In genomic region chr13:100088282-100088647, GRCh38 we compare ENCODE assay signal across 8 cellular contexts. TPM values are rescaled to one million over a fixed set of nuclear protein-coding genes. Genes with fewer than 3 reads are reported as not detected.
A peak's percentile ranks its signal among the peaks of the same experiment; 100 is the strongest.
DNase-seq lines count a peak whose midpoint lies in the region; ATAC-seq, FAIRE-seq and TF ChIP-seq lines count a peak whose summit lies in the region.

No MANE protein-coding gene starts in this region.

- peaks cover 4% of the 10 kb centered on the region for H3K36me3 Mint-ChIP-seq in T-helper 1 cell treated with Interleukin-12 subunit alpha and Interleukin-12 subunit beta and Interleukin-4 antibody, amounts not matched to agents 30 μg/mL and 1 μg/mL, for 36 hours (ENCODE audit: low read depth)

- intact Hi-C loops in kidney (cut with DNase I), result no loop called here

- no peaks in the 10 kb centered on the region for H3K9me3 Mint-ChIP-seq in T-helper 1 cell treated with Interleukin-12 subunit alpha and Interleukin-12 subunit beta and Interleukin-4 antibody, amounts not matched to agents 30 μg/mL and 1 μg/mL, for 36 hours

- H3K4me3 Mint-ChIP-seq in T-helper 1 cell treated with Interleukin-12 subunit alpha and Interleukin-12 subunit beta and Interleukin-4 antibody, amounts not matched to agents 30 μg/mL and 1 μg/mL, for 36 hours, result peak overlapping the region; percentile 93

- DNase-seq in T-helper 1 cell, result no peak
- no peak for DNase-seq in adipocyte (ENCODE audit: low read depth)
- no peak for DNase-seq in kidney
- no peak for DNase-seq in activated effector memory CD4-positive, alpha-beta T cell treated with Interleukin-2 at 50 U/mL for 16 hours
- no peak for DNase-seq in DMS53 (lab: John Stamatoyannopoulos, UW)

- H3K4me1 ChIP-seq in adipocyte (ENCODE audit: control insufficient read depth, insufficient read depth, low read length) (peaks cover 28% of the 10 kb centered on the region), kidney (ENCODE audit: control insufficient read depth in 1 of 2, insufficient read depth in 1 of 2, low read depth in 1 of 2, low read length in 2 of 2) (peaks cover 4 to 12% of the 10 kb centered on the region in 2 donors), subcutaneous abdominal adipose tissue (ENCODE audit: control insufficient read depth in 5 of 5, insufficient read depth in 5 of 5, low read length in 5 of 5) (peaks cover 5 to 33% (median 28%) of the 10 kb centered on the region in 5 donors)

- TF ChIP-seq CTCF in kidney (IDR thresholded peaks at IDR 0.05; ENCODE audit: borderline replicate concordance, extremely low read depth, insufficient read depth), result no peak

- H3K27ac ChIP-seq in kidney (ENCODE audit: low read depth in 2 of 2, low read length in 2 of 2) (peak overlapping the region; percentile 89 to 95), subcutaneous abdominal adipose tissue (ENCODE audit: low read depth, low read length) (peak overlapping the region; percentile 76)

- no peak for FAIRE-seq in kidney (lab: Jason Lieb, UNC)

- peak overlapping the region; percentile 92 for H3K9ac ChIP-seq in adipocyte (ENCODE audit: low read length)
- peak overlapping the region; percentile 1 to 63 for H3K9ac ChIP-seq in kidney (ENCODE audit: low read length in 2 of 2)
- H3K9ac ChIP-seq in subcutaneous abdominal adipose tissue (ENCODE audit: low read length in 5 of 5), result peak overlapping the region in 4 of 5 donors; percentile 82 to 96 (median 92)

- peak overlapping the region; percentile 51 for H3K27ac Mint-ChIP-seq in T-helper 1 cell treated with Interleukin-12 subunit alpha and Interleukin-12 subunit beta and Interleukin-4 antibody, amounts not matched to agents 30 μg/mL and 1 μg/mL, for 36 hours

- H3K27me3 ChIP-seq in adipocyte (replicated peaks; ENCODE audit: control insufficient read depth, insufficient read depth, low read length) (no peaks in the 10 kb centered on the region), subcutaneous abdominal adipose tissue (ENCODE audit: control insufficient read depth in 5 of 5, insufficient read depth in 4 of 5, low read length in 5 of 5) (no peaks in the 10 kb centered on the region)

- H3K27me3 Mint-ChIP-seq in T-helper 1 cell treated with Interleukin-12 subunit alpha and Interleukin-12 subunit beta and Interleukin-4 antibody, amounts not matched to agents 30 μg/mL and 1 μg/mL, for 36 hours (ENCODE audit: low read depth), result no peaks in the 10 kb centered on the region

- ATAC-seq in GM18909 (IDR thresholded peaks at IDR 0.05; ENCODE audit: poor library complexity, unreplicated experiment), result no peak

- H3K4me3 ChIP-seq in adipocyte (ENCODE audit: low read length), result peak overlapping the region; percentile 90
- peak overlapping the region; percentile 59 to 86 for H3K4me3 ChIP-seq in kidney (ENCODE audit: low read length in 2 of 2)
- H3K4me3 ChIP-seq in subcutaneous abdominal adipose tissue (ENCODE audit: low read depth in 1 of 5, low read length in 5 of 5), result peak overlapping the region; percentile 89 to 97 (median 93)

- H3K36me3 ChIP-seq in adipocyte (ENCODE audit: control insufficient read depth, insufficient read depth, low read length, severe bottlenecking) (peaks cover 8% of the 10 kb centered on the region), kidney (ENCODE audit: control insufficient read depth in 1 of 2, insufficient read depth in 2 of 2, low read length in 2 of 2) (no peaks in the 10 kb centered on the region), subcutaneous abdominal adipose tissue (ENCODE audit: control insufficient read depth in 5 of 5, insufficient read depth in 5 of 5, low read length in 5 of 5) (peaks cover 0 to 4% (median 0%) of the 10 kb centered on the region in 5 donors)

- H3K9me3 ChIP-seq in adipocyte (ENCODE audit: control insufficient read depth, low read length), result no peaks in the 10 kb centered on the region
- H3K9me3 ChIP-seq in kidney (ENCODE audit: control insufficient read depth in 1 of 2, low read length in 2 of 2), result no peaks in the 10 kb centered on the region
- no peaks in the 10 kb centered on the region for H3K9me3 ChIP-seq in subcutaneous abdominal adipose tissue (ENCODE audit: control insufficient read depth in 5 of 5, low read length in 5 of 5)

- H3K4me1 Mint-ChIP-seq in T-helper 1 cell treated with Interleukin-12 subunit alpha and Interleukin-12 subunit beta and Interleukin-4 antibody, amounts not matched to agents 30 μg/mL and 1 μg/mL, for 36 hours (ENCODE audit: low read depth), result peaks cover 19% of the 10 kb centered on the region

RNA-seq across cellular contexts. Expression of gene PCCA, which starts 0.6 kb away (rescaled TPM):
- total RNA-seq in kidney, result 86.2 TPM
- polyA plus RNA-seq in kidney (ENCODE audit: insufficient read depth, low read depth, low replicate concordance), result 222 TPM

Comparison
In these comparisons a context has a peak if more than half of its experiments do, and no peak if none do; other contexts are left out.
1. H3K9ac ChIP-seq: peak in every context shown above with its lines; median percentile 92 in adipocyte; 92 in subcutaneous abdominal adipose tissue; 32 in kidney.